Comparison of ENCODE assay signal across 9 cellular contexts in the genomic region with DNA sequence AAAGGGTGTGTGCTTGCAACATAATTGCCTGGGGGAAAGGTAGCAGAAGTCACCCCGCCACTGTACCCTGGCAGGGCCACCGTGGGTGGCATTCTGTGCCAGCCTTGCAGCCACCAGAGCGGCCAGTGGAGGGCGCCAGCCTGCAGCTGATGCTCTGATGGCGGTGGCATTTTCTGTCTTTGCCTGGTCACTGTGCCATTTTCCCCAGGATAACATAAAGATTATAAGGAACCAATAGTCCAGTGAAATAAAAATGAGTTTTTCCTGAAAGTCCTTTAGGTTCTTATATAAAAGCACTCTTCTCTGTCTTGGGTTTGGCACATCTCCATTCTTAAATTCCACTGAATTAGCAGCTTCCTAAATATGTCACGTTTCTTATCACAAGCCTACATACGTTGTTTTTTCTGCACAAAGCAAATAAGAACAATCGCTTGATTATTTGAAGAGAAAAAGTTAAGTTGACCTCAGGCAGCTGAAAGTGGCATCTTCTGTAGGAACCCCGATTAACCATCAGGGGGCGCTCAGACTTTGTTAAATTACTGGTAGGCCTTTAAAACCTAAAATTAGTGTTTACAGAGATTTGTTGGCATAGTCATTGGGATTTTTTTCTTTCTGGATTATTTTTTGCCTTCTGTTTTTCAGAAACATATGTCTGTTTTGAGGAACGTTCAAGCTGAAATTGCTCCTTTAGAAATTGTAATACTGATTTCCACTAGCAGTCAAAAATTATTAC.
DNase-seq lines count a peak whose midpoint lies in the region; ATAC-seq and TF ChIP-seq lines count a peak whose summit lies in the region.
"Had no signal": no experiment of that assay in that cellular context is flagged by ENCODE, and none has a peak within 500 bp of the region (broad histone marks: within the 10 kb centered on the region; RNA-seq: fewer than 3 reads in every experiment).

No MANE protein-coding gene starts in this region.

- H3K9me3 ChIP-seq in IMR-90 (ENCODE audit: control insufficient read depth, insufficient read depth, low read length) (no peaks in the 10 kb centered on the region), OCI-LY7 (ENCODE audit: low read length) (no peaks in the 10 kb centered on the region)
- no peaks in the 10 kb centered on the region for H3K9me3 ChIP-seq in naive thymus-derived CD4-positive, alpha-beta T cell (ENCODE audit: control insufficient read depth in 2 of 3, low read length in 3 of 3)

- H3K27ac ChIP-seq in IMR-90 (ENCODE audit: insufficient read depth, low read length) = no peak overlapping the region
- H3K27ac ChIP-seq in OCI-LY7 (ENCODE audit: low read depth, low read length, poor library complexity, severe bottlenecking) = no peak overlapping the region
- no peak overlapping the region for H3K27ac ChIP-seq in naive thymus-derived CD4-positive, alpha-beta T cell (ENCODE audit: low read depth, low read length)

- CTCF ChIA-PET in IMR-90 (lab: Yijun Ruan, JAX) (interaction anchor here (0.6 to 2.8 kb wide), 23 partner anchors 9 to 762 kb away, joined by 3 to 40 read pairs (median 4); no protein-coding TSS in a partner anchor), OCI-LY7 (lab: Charles Lee; ENCODE audit: unreplicated experiment) (interaction anchor here (0.7 to 1.1 kb wide), 2 partner anchors 17 to 335 kb away, joined by 3 read pairs; no protein-coding TSS in a partner anchor)
- CTCF ChIA-PET in naive thymus-derived CD4-positive, alpha-beta T cell (lab: Charles Lee) = interaction anchor here (0.7 to 5.1 kb wide), 19 partner anchors 9 to 522 kb away, joined by 3 to 70 read pairs (median 3); no protein-coding TSS in a partner anchor

- H3K9me1 ChIP-seq in IMR-90 (ENCODE audit: insufficient read depth, low read length) = no peaks in the 10 kb centered on the region

- no peak overlapping the region for H3K4me3 Mint-ChIP-seq in naive thymus-derived CD4-positive, alpha-beta T cell
- no peak overlapping the region for H3K4me3 Mint-ChIP-seq in stimulated activated naive B cell treated with anti-CD40 and anti-IgM and Interleukin-4, amounts not matched to agents 10 μg/mL and 1 μg/mL and 100 μg/mL, for 72 hours
- H3K4me3 Mint-ChIP-seq: stimulated activated naive CD8-positive, alpha-beta T cell treated with anti-CD3 and anti-CD28 coated beads, Interleukin-15, Interleukin-2, amounts not matched to agents 100 ng/mL and 50 ng/mL, for 24 hours had no signal

- peak; percentile 84 for TF ChIP-seq RAD21 in IMR-90 (IDR thresholded peaks at IDR 0.05; ENCODE audit: low read length)

- POLR2A ChIA-PET in IMR-90 (lab: Charles Lee; ENCODE audit: unreplicated experiment) (no interaction called here), OCI-LY7 (lab: Charles Lee) (interaction anchor here (0.6 to 1.4 kb wide), 4 partner anchors 11 to 335 kb away, joined by 3 to 5 read pairs (median 3); no protein-coding TSS in a partner anchor)
- POLR2A ChIA-PET in naive thymus-derived CD4-positive, alpha-beta T cell (lab: Charles Lee) = interaction anchor here (1.2 kb wide), 1 partner anchor 269 kb away, joined by 3 read pairs; no protein-coding TSS in a partner anchor

- H3K4me3 ChIP-seq in IMR-90 (ENCODE audit: insufficient read depth, low read depth, low read length) = no peak overlapping the region
- no peak overlapping the region for H3K4me3 ChIP-seq in OCI-LY7 (ENCODE audit: low read depth, low read length, poor library complexity, severe bottlenecking)
- no peak overlapping the region for H3K4me3 ChIP-seq in naive thymus-derived CD4-positive, alpha-beta T cell (ENCODE audit: low read length)

- H3K79me2 ChIP-seq in OCI-LY7 (ENCODE audit: insufficient read depth, low read depth, low read length) = no peaks in the 10 kb centered on the region

- no peaks in the 10 kb centered on the region for H3K79me1 ChIP-seq in IMR-90 (ENCODE audit: low read depth in 1 of 2, low read length in 2 of 2)

- H2AFZ ChIP-seq in IMR-90 (replicated peaks; ENCODE audit: low read length, poor library complexity) (no peak overlapping the region), OCI-LY7 (ENCODE audit: low read length) (no peak overlapping the region)

- H3K27me3 Mint-ChIP-seq in naive thymus-derived CD4-positive, alpha-beta T cell = no peaks in the 10 kb centered on the region
- H3K27me3 Mint-ChIP-seq in stimulated activated naive B cell treated with anti-CD40 and anti-IgM and Interleukin-4, amounts not matched to agents 10 μg/mL and 1 μg/mL and 100 μg/mL, for 72 hours = no peaks in the 10 kb centered on the region
- H3K27me3 Mint-ChIP-seq: stimulated activated naive CD8-positive, alpha-beta T cell treated with anti-CD3 and anti-CD28 coated beads, Interleukin-15, Interleukin-2, amounts not matched to agents 100 ng/mL and 50 ng/mL, for 24 hours had no signal

- dilution Hi-C loops in IMR-90 (cut with HindIII; ENCODE audit: low sequenced_read_pairs, unreplicated experiment) = no loop called here

- no peak overlapping the region for H3K23ac ChIP-seq in IMR-90 (ENCODE audit: low read depth, low read length)

- H3K18ac ChIP-seq in IMR-90 (ENCODE audit: low read depth, low read length) = no peak overlapping the region

- no peaks in the 10 kb centered on the region for H3K27me3 ChIP-seq in IMR-90 (ENCODE audit: control insufficient read depth, insufficient read depth, low read length)
- no peaks in the 10 kb centered on the region for H3K27me3 ChIP-seq in naive thymus-derived CD4-positive, alpha-beta T cell (ENCODE audit: control insufficient read depth in 2 of 2, insufficient read depth in 2 of 2, low read length in 2 of 2)

- peaks cover 0 to 40% (median 22%) of the 10 kb centered on the region in 5 donors for H3K36me3 Mint-ChIP-seq in naive thymus-derived CD4-positive, alpha-beta T cell
- H3K36me3 Mint-ChIP-seq in stimulated activated naive B cell treated with anti-CD40 and anti-IgM and Interleukin-4, amounts not matched to agents 10 μg/mL and 1 μg/mL and 100 μg/mL, for 72 hours = peaks cover 4 to 14% of the 10 kb centered on the region in 2 donors

- peaks cover 0 to 6% (median 4%) of the 10 kb centered on the region in 7 donors for H3K4me1 Mint-ChIP-seq in naive thymus-derived CD4-positive, alpha-beta T cell
- H3K4me1 Mint-ChIP-seq in stimulated activated naive B cell treated with anti-CD40 and anti-IgM and Interleukin-4, amounts not matched to agents 10 μg/mL and 1 μg/mL and 100 μg/mL, for 72 hours = peaks cover 0 to 6% of the 10 kb centered on the region in 2 donors

- no peaks in the 10 kb centered on the region for H4K20me1 ChIP-seq in IMR-90 (ENCODE audit: insufficient read depth, low read length)
- H4K20me1 ChIP-seq in OCI-LY7 (ENCODE audit: insufficient read depth, low read length) = no peaks in the 10 kb centered on the region

- no peak overlapping the region for H2AK5ac ChIP-seq in IMR-90 (ENCODE audit: low read depth, low read length)

- no peak overlapping the region for H4K91ac ChIP-seq in IMR-90 (ENCODE audit: insufficient read depth, low read depth, low read length)

- H2BK15ac ChIP-seq in IMR-90 (ENCODE audit: low read depth, low read length) = no peak overlapping the region

- WGBS in IMR-90 (ENCODE audit: extremely low coverage in 2 of 2, insufficient read length in 1 of 2), 2 experiments = 17% methylated on average over 1 of the region's 11 CpGs; no CpG with 5 or more reads in 1 of the 2 experiments

- intact Hi-C loops in IMR-90 (cut with micrococcal nuclease) = loop anchor here (1.0 to 10.0 kb wide), 9 partner anchors 66 to 399 kb away; partner anchors contain the start of genes NKX2-4 and XRN2
- intact Hi-C loops in OCI-LY7 (cut with micrococcal nuclease; ENCODE audit: unreplicated experiment) = loop anchor here (1.0 to 10.0 kb wide), 5 partner anchors 181 to 379 kb away; no protein-coding TSS in a partner anchor
- intact Hi-C loops in naive thymus-derived CD4-positive, alpha-beta T cell (cut with micrococcal nuclease) = loop anchor here (1.0 to 5.0 kb wide), 10 partner anchors 66 to 381 kb away; partner anchors contain the start of gene XRN2 (in 1 of the 2)

- H3K4me1 ChIP-seq in IMR-90 (ENCODE audit: control insufficient read depth, insufficient read depth, low read length) (no peaks in the 10 kb centered on the region), OCI-LY7 (ENCODE audit: insufficient read depth, low read length, poor library complexity, severe bottlenecking) (no peaks in the 10 kb centered on the region)
- H3K4me1 ChIP-seq in naive thymus-derived CD4-positive, alpha-beta T cell (ENCODE audit: control insufficient read depth in 2 of 2, insufficient read depth in 2 of 2, low read length in 2 of 2) = no peaks in the 10 kb centered on the region

- H3K4ac ChIP-seq in IMR-90 (ENCODE audit: low read depth, low read length) = no peak overlapping the region

- no peaks in the 10 kb centered on the region for H3K9me2 ChIP-seq in OCI-LY7 (ENCODE audit: insufficient read depth, low read length)

- ATAC-seq in IMR-90 (ENCODE audit: low read depth) (peak; percentile 93), GM21381 (IDR thresholded peaks at IDR 0.05; ENCODE audit: unreplicated experiment) (no peak)
- peak; percentile 84 for ATAC-seq in naive thymus-derived CD4-positive, alpha-beta T cell
- ATAC-seq in stimulated activated naive B cell treated with anti-CD40 and anti-IgM and Interleukin-4, amounts not matched to agents 10 μg/mL and 1 μg/mL and 100 μg/mL, for 72 hours (replicated peaks) = peak; percentile 79 to 83

- no peak overlapping the region for H2BK5ac ChIP-seq in IMR-90 (ENCODE audit: low read depth, low read length, poor library complexity, severe bottlenecking)

- H2BK20ac ChIP-seq in IMR-90 (ENCODE audit: low read depth, low read length) = no peak overlapping the region

- H3K14ac ChIP-seq in IMR-90 (replicated peaks; ENCODE audit: low read depth, low read length) = no peak overlapping the region

- H3K27ac Mint-ChIP-seq in naive thymus-derived CD4-positive, alpha-beta T cell = no peak overlapping the region
- H3K27ac Mint-ChIP-seq in stimulated activated naive B cell treated with anti-CD40 and anti-IgM and Interleukin-4, amounts not matched to agents 10 μg/mL and 1 μg/mL and 100 μg/mL, for 72 hours = no peak overlapping the region
- H3K27ac Mint-ChIP-seq: stimulated activated naive CD8-positive, alpha-beta T cell treated with anti-CD3 and anti-CD28 coated beads, Interleukin-15, Interleukin-2, amounts not matched to agents 100 ng/mL and 50 ng/mL, for 24 hours had no signal

- in situ Hi-C loops in IMR-90 (cut with MboI; ENCODE audit: low sequenced_read_pairs) = loop anchor here (5.0 to 25.0 kb wide), 2 partner anchors 266 to 374 kb away; no protein-coding TSS in a partner anchor

- no peak overlapping the region for H4K8ac ChIP-seq in IMR-90 (ENCODE audit: low read depth in 2 of 2, low read length in 2 of 2)

- no peak overlapping the region for H4K5ac ChIP-seq in IMR-90 (ENCODE audit: low read depth, low read length)

- H3K4me2 ChIP-seq in IMR-90 (ENCODE audit: low read depth, low read length) (no peak overlapping the region), OCI-LY7 (ENCODE audit: low read length) (no peak overlapping the region; the same call in 1 of the 2 replicates)

- no peak overlapping the region for H2AK9ac ChIP-seq in IMR-90 (replicated peaks; ENCODE audit: low read depth, low read length, poor library complexity)

- TF ChIP-seq CTCF in GM12874 (IDR thresholded peaks at IDR 0.05; ENCODE audit: insufficient read depth, low read depth, low read length) = peak; percentile 93
- peak; percentile 89 for TF ChIP-seq CTCF in IMR-90 (conservative IDR thresholded peaks at IDR 0.05; ENCODE audit: low read depth, low read length)
- peak; percentile 99 for TF ChIP-seq CTCF in OCI-LY7 (conservative IDR thresholded peaks at IDR 0.05; ENCODE audit: low read length)

- TF ChIP-seq POLR2A in IMR-90 (IDR thresholded peaks at IDR 0.05; ENCODE audit: low read depth, low read length) (no peak), erythroblast (IDR thresholded peaks at IDR 0.05; ENCODE audit: low read length) (no peak)

- peaks cover 4% of the 10 kb centered on the region for H3K36me3 ChIP-seq in IMR-90 (ENCODE audit: control insufficient read depth, insufficient read depth, low read length)
- H3K36me3 ChIP-seq in OCI-LY7 (ENCODE audit: insufficient read depth, low read length) = no peaks in the 10 kb centered on the region
- H3K36me3 ChIP-seq in naive thymus-derived CD4-positive, alpha-beta T cell (ENCODE audit: control insufficient read depth in 2 of 3, insufficient read depth in 3 of 3, low read length in 3 of 3) = peaks cover 0 to 25% (median 5%) of the 10 kb centered on the region in 3 experiments

- BruUV-seq in IMR-90 (replicated peaks; lab: Mats Ljungman, UMichigan) (no TSS peak), OCI-LY7 (replicated peaks; lab: Mats Ljungman, UMichigan) (no TSS peak)

- H3K9ac ChIP-seq in IMR-90 (ENCODE audit: low read depth, low read length) = no peak overlapping the region

- DNase-seq in IMR-90 (peak; percentile 66), OCI-LY7 (ENCODE audit: low spot score) (peak; percentile 71), activated T-cell treated with anti-CD3 and anti-CD28 coated beads for 24 hours (ENCODE audit: low read depth) (peak; percentile 49), erythroblast (lab: John Stamatoyannopoulos, UW) (peak; percentile 71 to 81)
- peak; percentile 24 to 69 (median 65) for DNase-seq in naive thymus-derived CD4-positive, alpha-beta T cell
- peak; percentile 27 for DNase-seq in stimulated activated naive B cell treated with anti-CD40 and anti-IgM and Interleukin-4, amounts not matched to agents 10 μg/mL and 1 μg/mL and 100 μg/mL, for 72 hours

- H3K9me3 Mint-ChIP-seq in naive thymus-derived CD4-positive, alpha-beta T cell = no peaks in the 10 kb centered on the region
- H3K9me3 Mint-ChIP-seq in stimulated activated naive B cell treated with anti-CD40 and anti-IgM and Interleukin-4, amounts not matched to agents 10 μg/mL and 1 μg/mL and 100 μg/mL, for 72 hours = no peaks in the 10 kb centered on the region
- H3K9me3 Mint-ChIP-seq: stimulated activated naive CD8-positive, alpha-beta T cell treated with anti-CD3 and anti-CD28 coated beads, Interleukin-15, Interleukin-2, amounts not matched to agents 100 ng/mL and 50 ng/mL, for 24 hours had no signal

- H3K56ac ChIP-seq in IMR-90 (ENCODE audit: extremely low read depth, insufficient read depth, low read length) = no peak overlapping the region

- no peak overlapping the region for H2BK120ac ChIP-seq in IMR-90 (ENCODE audit: low read depth, low read length)
